Comparison of ENCODE assay signal across 8 cellular contexts in the genomic region with DNA sequence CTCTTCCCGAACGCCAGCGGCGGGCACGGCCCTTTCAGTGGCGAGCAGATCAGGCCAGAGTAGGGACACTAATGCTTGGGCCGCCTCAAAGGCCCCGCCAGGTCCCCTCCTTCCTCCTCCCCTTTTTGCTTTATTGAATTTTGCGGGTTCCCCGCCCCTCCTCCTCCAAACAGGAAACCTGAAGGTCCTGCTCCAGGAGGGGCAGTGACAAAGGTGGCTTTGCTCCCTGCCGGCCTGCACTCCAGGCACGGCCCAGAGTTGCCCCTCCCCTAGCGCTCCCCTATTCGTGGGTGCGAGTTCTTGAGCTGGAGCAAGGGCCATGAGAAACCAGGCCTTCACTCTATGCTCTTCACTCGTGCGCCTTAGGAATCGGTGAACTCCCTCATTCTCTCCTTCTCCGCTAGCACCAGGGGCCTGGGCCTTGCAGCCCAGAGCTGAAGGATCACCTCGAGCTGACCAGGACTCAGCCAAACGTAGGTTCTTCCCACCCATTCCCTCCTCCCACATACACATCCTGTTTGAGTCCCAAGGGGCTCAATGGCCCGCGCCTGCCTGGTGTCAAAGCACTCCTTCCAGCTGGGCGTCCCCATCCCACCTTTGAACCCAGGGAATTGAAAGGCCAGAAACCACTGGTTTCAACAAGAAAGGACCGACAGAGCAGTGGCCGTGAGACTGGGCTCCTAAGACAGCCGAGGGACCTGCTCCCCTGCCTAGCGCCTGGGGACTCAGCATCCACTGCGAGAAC. TPM values are rescaled to one million over a fixed set of nuclear protein-coding genes. Genes with fewer than 3 reads are reported as not detected.
DNase-seq lines count a peak whose midpoint lies in the region; ATAC-seq, FAIRE-seq and TF ChIP-seq lines count a peak whose summit lies in the region.

No MANE protein-coding gene starts in this region.

- H3K27ac ChIP-seq in right cardiac atrium (ENCODE audit: low read length) (no peak overlapping the region), GM12878 (ENCODE audit: control insufficient read depth, insufficient read depth) (no peak overlapping the region), mucosa of rectum (ENCODE audit: low read depth in 2 of 2, low read length in 2 of 2) (peak overlapping the region; percentile 93 to 99)

- no peak for FAIRE-seq in GM12878 (lab: Jason Lieb, UNC)

- no peak overlapping the region for H3K9ac ChIP-seq in GM12878 (ENCODE audit: control insufficient read depth, insufficient read depth, low read length)
- H3K9ac ChIP-seq in mucosa of rectum (ENCODE audit: low read depth in 1 of 2, low read length in 2 of 2) = peak overlapping the region; percentile 75 to 86

- no peak for TF ChIP-seq CTCF in GM12878 (IDR thresholded peaks at IDR 0.05 in 2 of 3, conservative IDR thresholded peaks at IDR 0.05 in 1 of 3; ENCODE audit: control insufficient read depth in 2 of 3, extremely low read depth in 1 of 3, insufficient read depth in 1 of 3, low read depth in 3 of 3, low read length in 3 of 3)

- no peak for ATAC-seq in right cardiac atrium
- ATAC-seq in Right ventricle myocardium inferior = no peak
- ATAC-seq in GM12878 = no peak
- no peak for ATAC-seq in GM19455 (IDR thresholded peaks at IDR 0.05; ENCODE audit: unreplicated experiment)
- no peak for ATAC-seq in HG02642 (IDR thresholded peaks at IDR 0.05; ENCODE audit: poor library complexity, unreplicated experiment)

- CTCF ChIA-PET in GM12878 (lab: Yijun Ruan, JAX) = interaction anchor here (1.0 to 5.5 kb wide), 5 partner anchors 14 to 461 kb away, joined by 3 to 38 read pairs (median 21); partner anchors contain the start of gene HOXA1

- RAD21 ChIA-PET in GM12878 (lab: Charles Lee; ENCODE audit: unreplicated experiment) = interaction anchor here (2.3 kb wide), 1 partner anchor 14 kb away, joined by 7 read pairs; no protein-coding TSS in a partner anchor

- no peak for TF ChIP-seq RAD21 in GM12878 (IDR thresholded peaks at IDR 0.05; ENCODE audit: insufficient read depth, low read depth, low read length)

- POLR2A ChIA-PET in GM12878 (lab: Charles Lee) = no interaction called here

- peak in 1 of 3 donors; percentile 43 for DNase-seq in right cardiac atrium
- DNase-seq in Right ventricle myocardium inferior (ENCODE audit: missing footprints) = no peak
- no peak for DNase-seq in GM12878 (ENCODE audit: low read depth, low spot score)
- DNase-seq in NCI-H1694 (lab: John Stamatoyannopoulos, UW) = no peak
- DNase-seq in Ammon's horn (ENCODE audit: low spot score) = no peak

- peak overlapping the region; percentile 38 for H3K4me3 ChIP-seq in right cardiac atrium (ENCODE audit: low read length)
- no peak overlapping the region for H3K4me3 ChIP-seq in GM12878
- peak overlapping the region; percentile 61 to 82 for H3K4me3 ChIP-seq in mucosa of rectum (ENCODE audit: low read length in 2 of 2)

- H3K9me3 ChIP-seq in right cardiac atrium (ENCODE audit: control insufficient read depth, low read length) = no peaks in the 10 kb centered on the region
- no peaks in the 10 kb centered on the region; the same call in 2 of the 3 replicates for H3K9me3 ChIP-seq in GM12878 (replicated peaks; ENCODE audit: control insufficient read depth, insufficient read depth, low read length)
- H3K9me3 ChIP-seq in mucosa of rectum (ENCODE audit: control insufficient read depth in 2 of 2, low read length in 2 of 2) = no peaks in the 10 kb centered on the region

- no peaks in the 10 kb centered on the region for H3K79me2 ChIP-seq in GM12878 (ENCODE audit: control insufficient read depth, insufficient read depth, low read length)

- in situ Hi-C loops in GM12878 (cut with MboI) = no loop called here

- H3K36me3 ChIP-seq in GM12878 (ENCODE audit: control insufficient read depth in 2 of 2, insufficient read depth in 2 of 2, low read length in 1 of 2) (no peaks in the 10 kb centered on the region), mucosa of rectum (ENCODE audit: control insufficient read depth in 2 of 2, insufficient read depth in 2 of 2, low read length in 2 of 2) (peaks cover 5 to 9% of the 10 kb centered on the region in 2 donors)

- intact Hi-C loops in right cardiac atrium (cut with DNase I) = loop anchor here in 1 of 4 donors (5.0 kb wide), 1 partner anchor 296 kb away; no protein-coding TSS in a partner anchor
- intact Hi-C loops in Right ventricle myocardium inferior (cut with DNase I) = no loop called here
- intact Hi-C loops in GM12878 (cut with micrococcal nuclease; ENCODE audit: unreplicated experiment) = no loop called here

- H3K4me1 ChIP-seq in right cardiac atrium (ENCODE audit: control insufficient read depth, insufficient read depth, low read length) (peaks cover 2% of the 10 kb centered on the region), GM12878 (ENCODE audit: control insufficient read depth, insufficient read depth, low read length) (no peaks in the 10 kb centered on the region; the same call in 1 of the 2 replicates), mucosa of rectum (ENCODE audit: control insufficient read depth in 2 of 2, insufficient read depth in 2 of 2, low read length in 2 of 2) (peaks cover 48 to 65% of the 10 kb centered on the region in 2 donors)

- no TSS peak for BruUV-seq in GM12878 (replicated peaks; lab: Mats Ljungman, UMichigan)

- SMC1A ChIA-PET in GM12878 (lab: Charles Lee; ENCODE audit: uncharacterized antibody, unreplicated experiment) = interaction anchor here (1.3 to 3.2 kb wide), 5 partner anchors 11 to 466 kb away, joined by 3 to 17 read pairs (median 4); partner anchors contain the start of gene SKAP2

- no peak overlapping the region for H3K4me2 ChIP-seq in GM12878 (ENCODE audit: control insufficient read depth, insufficient read depth)

- H3K27me3 ChIP-seq in right cardiac atrium (ENCODE audit: control insufficient read depth, insufficient read depth) (peaks cover 3% of the 10 kb centered on the region), GM12878 (replicated peaks in 1 of 2; ENCODE audit: control insufficient read depth in 2 of 2, insufficient read depth in 2 of 2, low read length in 1 of 2) (peaks cover 13 to 41% of the 10 kb centered on the region in 2 experiments), mucosa of rectum (ENCODE audit: control insufficient read depth in 2 of 2, insufficient read depth in 2 of 2, low read length in 2 of 2) (peaks cover 7% of the 10 kb centered on the region in 2 donors)

- TF ChIP-seq EP300 in GM12878 (IDR thresholded peaks at IDR 0.05; ENCODE audit: borderline replicate concordance in 1 of 2, control insufficient read depth in 1 of 2, low read depth in 2 of 2, low read length in 2 of 2) = no peak

- no peaks in the 10 kb centered on the region for H4K20me1 ChIP-seq in GM12878 (ENCODE audit: control insufficient read depth, insufficient read depth)

- no peak overlapping the region for H2AFZ ChIP-seq in GM12878 (ENCODE audit: control insufficient read depth, low read depth, low read length)

- WGBS in right cardiac atrium = 21% methylated on average over 29 of the region's 29 CpGs
- 6% methylated on average over 25 of the region's 29 CpGs for WGBS in GM12878 (ENCODE audit: insufficient coverage, insufficient replicate concordance, low lambda C conversion rate, missing lambda C conversion rate)

- no peak for TF ChIP-seq POLR2A in GM12878 (IDR thresholded peaks at IDR 0.05; ENCODE audit: low read depth, low read length)

RNA-seq across cellular contexts. Expression of gene HOXA6, which starts 0.6 kb away (rescaled TPM):
- total RNA-seq in right cardiac atrium (not detected), Right ventricle myocardium inferior (not detected), GM12878 (2014; rRNA removed) (not detected in 2 replicates), GM12878 (2014; rRNA removed; fragmentation: Illumina TruSeq; extraction: Trizol) (not detected in 2 replicates), GM12878 (2021) (not detected in 2 replicates)
- polyA plus RNA-seq in right cardiac atrium (not detected), GM12878 (2011; rRNA removed) (0.08 TPM in 1 of 2 replicates, not detected in the other), GM12878 (2014; fragmentation: Illumina TruSeq; extraction: Trizol) (not detected in 2 replicates), GM12878 (2014; fragmentation: Nextera tagmentation; extraction: Ambion mirVana) (not detected), GM12878 (2014; rRNA removed) (not detected in 2 replicates), GM12878 (2016; fragmentation: Nextera tagmentation; extraction: Ambion mirVana) (not detected)
- not detected in 2 replicates for total RNA-seq in GM12878 (2013; cell fraction: nucleolus; rRNA removed)
- polyA plus RNA-seq in GM12878 (2011; ENCODE audit: low read depth) = not detected
- polyA plus RNA-seq in GM12878 (2011; cell fraction: cytosol; rRNA removed) = 0.10 and 0.13 TPM in 2 replicates
- 0.93 and 1.1 TPM in 2 replicates for polyA plus RNA-seq in GM12878 (2011; cell fraction: nucleus; rRNA removed)
- polyA plus RNA-seq in GM12878 (2012) = not detected in 2 replicates
- polyA minus RNA-seq in GM12878 (2011; rRNA and poly(A)+ RNA removed) = 0.67 TPM in 1 of 2 replicates, not detected in the other
- polyA minus RNA-seq in GM12878 (2011; cell fraction: cytosol; rRNA and poly(A)+ RNA removed) = not detected in 2 replicates
- polyA minus RNA-seq in GM12878 (2011; cell fraction: nucleus; rRNA and poly(A)+ RNA removed) = 0.97 and 1.4 TPM in 2 replicates

RNA-seq across cellular contexts. Expression of gene HOXA3, which starts 4.2 kb away (rescaled TPM):
- 1 to 10 TPM in 1 of 4 donors, under 1 TPM in 3; 0.28 to 1.3 (median 0.43) TPM for total RNA-seq in right cardiac atrium
- 1.0 TPM for polyA plus RNA-seq in right cardiac atrium
- total RNA-seq in Right ventricle myocardium inferior = not detected
- total RNA-seq in GM12878 (2013; cell fraction: nucleolus; rRNA removed) = not detected in 2 replicates
- total RNA-seq in GM12878 (2014; rRNA removed) = not detected in 2 replicates
- total RNA-seq in GM12878 (2014; rRNA removed; fragmentation: Illumina TruSeq; extraction: Trizol) = not detected in 2 replicates
- 0.08 TPM in 1 of 2 replicates, not detected in the other for total RNA-seq in GM12878 (2021)
- polyA plus RNA-seq in GM12878 (2011; ENCODE audit: low read depth) = not detected
- polyA plus RNA-seq in GM12878 (2011; rRNA removed) = 0.05 and 0.13 TPM in 2 replicates
- polyA plus RNA-seq in GM12878 (2011; cell fraction: cytosol; rRNA removed) = 0.02 TPM in 1 of 2 replicates, not detected in the other
- 0.06 and 0.13 TPM in 2 replicates for polyA plus RNA-seq in GM12878 (2011; cell fraction: nucleus; rRNA removed)
- not detected in 2 replicates for polyA plus RNA-seq in GM12878 (2012)
- not detected in 2 replicates for polyA plus RNA-seq in GM12878 (2014; fragmentation: Illumina TruSeq; extraction: Trizol)
- polyA plus RNA-seq in GM12878 (2014; fragmentation: Nextera tagmentation; extraction: Ambion mirVana) = not detected
- polyA plus RNA-seq in GM12878 (2014; rRNA removed) = not detected in 2 replicates
- not detected for polyA plus RNA-seq in GM12878 (2016; fragmentation: Nextera tagmentation; extraction: Ambion mirVana)
- not detected in 2 replicates for polyA minus RNA-seq in GM12878 (2011; rRNA and poly(A)+ RNA removed)
- polyA minus RNA-seq in GM12878 (2011; cell fraction: cytosol; rRNA and poly(A)+ RNA removed) = not detected in 2 replicates
- not detected in 2 replicates for polyA minus RNA-seq in GM12878 (2011; cell fraction: nucleus; rRNA and poly(A)+ RNA removed)

RNA-seq across cellular contexts. Expression of gene HOXA5, which starts 4.7 kb away (rescaled TPM):
- total RNA-seq in right cardiac atrium = under 1 TPM in 1 of 4 donors, not detected in 3; 0.17 TPM
- 0.43 TPM for polyA plus RNA-seq in right cardiac atrium
- not detected for total RNA-seq in Right ventricle myocardium inferior
- total RNA-seq in GM12878 (2013; cell fraction: nucleolus; rRNA removed) = 0.23 TPM in 1 of 2 replicates, not detected in the other
- not detected in 2 replicates for total RNA-seq in GM12878 (2014; rRNA removed)
- not detected in 2 replicates for total RNA-seq in GM12878 (2014; rRNA removed; fragmentation: Illumina TruSeq; extraction: Trizol)
- total RNA-seq in GM12878 (2021) = 0.13 TPM in 1 of 2 replicates, not detected in the other
- not detected for polyA plus RNA-seq in GM12878 (2011; ENCODE audit: low read depth)
- 0.05 and 0.29 TPM in 2 replicates for polyA plus RNA-seq in GM12878 (2011; rRNA removed)
- polyA plus RNA-seq in GM12878 (2011; cell fraction: cytosol; rRNA removed) = 0.10 TPM in 2 replicates
- polyA plus RNA-seq in GM12878 (2011; cell fraction: nucleus; rRNA removed) = 0.27 and 0.54 TPM in 2 replicates
- not detected in 2 replicates for polyA plus RNA-seq in GM12878 (2012)
- polyA plus RNA-seq in GM12878 (2014; fragmentation: Illumina TruSeq; extraction: Trizol) = not detected in 2 replicates
- polyA plus RNA-seq in GM12878 (2014; fragmentation: Nextera tagmentation; extraction: Ambion mirVana) = not detected
- not detected in 2 replicates for polyA plus RNA-seq in GM12878 (2014; rRNA removed)
- not detected for polyA plus RNA-seq in GM12878 (2016; fragmentation: Nextera tagmentation; extraction: Ambion mirVana)
- polyA minus RNA-seq in GM12878 (2011; rRNA and poly(A)+ RNA removed) = not detected in 2 replicates
- polyA minus RNA-seq in GM12878 (2011; cell fraction: cytosol; rRNA and poly(A)+ RNA removed) = not detected in 2 replicates
- not detected in 2 replicates for polyA minus RNA-seq in GM12878 (2011; cell fraction: nucleus; rRNA and poly(A)+ RNA removed)

RNA-seq across cellular contexts. Expression of gene HOXA7, which starts 8.3 kb away (rescaled TPM):
- total RNA-seq in right cardiac atrium (not detected), Right ventricle myocardium inferior (not detected), GM12878 (2014; rRNA removed) (not detected in 2 replicates), GM12878 (2014; rRNA removed; fragmentation: Illumina TruSeq; extraction: Trizol) (not detected in 2 replicates), GM12878 (2021) (not detected in 2 replicates)
- polyA plus RNA-seq in right cardiac atrium (0.11 TPM), GM12878 (2011; rRNA removed) (not detected in 2 replicates), GM12878 (2014; fragmentation: Illumina TruSeq; extraction: Trizol) (not detected in 2 replicates), GM12878 (2014; fragmentation: Nextera tagmentation; extraction: Ambion mirVana) (not detected), GM12878 (2014; rRNA removed) (not detected in 2 replicates), GM12878 (2016; fragmentation: Nextera tagmentation; extraction: Ambion mirVana) (not detected)
- total RNA-seq in GM12878 (2013; cell fraction: nucleolus; rRNA removed) = not detected in 2 replicates
- polyA plus RNA-seq in GM12878 (2011; ENCODE audit: low read depth) = not detected
- polyA plus RNA-seq in GM12878 (2011; cell fraction: cytosol; rRNA removed) = not detected in 2 replicates
- polyA plus RNA-seq in GM12878 (2011; cell fraction: nucleus; rRNA removed) = not detected in 2 replicates
- polyA plus RNA-seq in GM12878 (2012) = not detected in 2 replicates
- polyA minus RNA-seq in GM12878 (2011; rRNA and poly(A)+ RNA removed) = not detected in 2 replicates
- not detected in 2 replicates for polyA minus RNA-seq in GM12878 (2011; cell fraction: cytosol; rRNA and poly(A)+ RNA removed)
- not detected in 2 replicates for polyA minus RNA-seq in GM12878 (2011; cell fraction: nucleus; rRNA and poly(A)+ RNA removed)

RNA-seq across cellular contexts. Expression of gene HOXA9, which starts 17.1 kb away (rescaled TPM):
- total RNA-seq in right cardiac atrium (not detected), Right ventricle myocardium inferior (not detected), GM12878 (2014; rRNA removed) (not detected in 2 replicates), GM12878 (2014; rRNA removed; fragmentation: Illumina TruSeq; extraction: Trizol) (not detected in 2 replicates), GM12878 (2021) (not detected in 2 replicates)
- polyA plus RNA-seq in right cardiac atrium (not detected), GM12878 (2011; rRNA removed) (not detected in 2 replicates), GM12878 (2014; fragmentation: Illumina TruSeq; extraction: Trizol) (not detected in 2 replicates), GM12878 (2014; fragmentation: Nextera tagmentation; extraction: Ambion mirVana) (not detected), GM12878 (2014; rRNA removed) (not detected in 2 replicates), GM12878 (2016; fragmentation: Nextera tagmentation; extraction: Ambion mirVana) (not detected)
- total RNA-seq in GM12878 (2013; cell fraction: nucleolus; rRNA removed) = not detected in 2 replicates
- not detected for polyA plus RNA-seq in GM12878 (2011; ENCODE audit: low read depth)
- not detected in 2 replicates for polyA plus RNA-seq in GM12878 (2011; cell fraction: cytosol; rRNA removed)
- polyA plus RNA-seq in GM12878 (2011; cell fraction: nucleus; rRNA removed) = not detected in 2 replicates
- polyA plus RNA-seq in GM12878 (2012) = not detected in 2 replicates
- not detected in 2 replicates for polyA minus RNA-seq in GM12878 (2011; rRNA and poly(A)+ RNA removed)
- not detected in 2 replicates for polyA minus RNA-seq in GM12878 (2011; cell fraction: cytosol; rRNA and poly(A)+ RNA removed)
- not detected in 2 replicates for polyA minus RNA-seq in GM12878 (2011; cell fraction: nucleus; rRNA and poly(A)+ RNA removed)

Comparison
In these comparisons a context has a peak if more than half of its experiments do, and no peak if none do; other contexts are left out.
1. H3K27ac ChIP-seq: peak in mucosa of rectum (2 of 2); none in right cardiac atrium (single experiment) and GM12878 (single experiment).